15 cellular contexts compared by ENCODE assay signal in the genomic region with DNA sequence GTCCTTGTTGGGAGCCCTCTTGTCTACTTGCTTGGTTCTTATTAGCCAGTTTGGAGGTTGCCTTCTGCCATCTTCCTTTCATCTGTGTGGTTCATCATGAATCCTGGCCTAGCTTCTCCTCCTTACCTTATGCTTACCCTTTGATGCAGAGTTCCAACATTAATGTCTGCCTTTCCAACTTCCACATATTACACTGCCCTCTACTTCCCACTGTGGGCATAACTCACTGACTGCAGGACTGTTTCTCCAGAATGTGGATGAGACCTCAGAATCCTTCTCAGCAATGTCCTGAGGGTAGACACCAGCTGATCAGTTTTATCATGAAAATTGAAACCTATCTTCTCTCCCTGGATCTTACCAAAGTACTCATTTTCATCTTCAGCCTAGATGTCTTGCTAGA.
DNase-seq lines count a peak whose midpoint lies in the region; ATAC-seq and TF ChIP-seq lines count a peak whose summit lies in the region.
"Had no signal": no experiment of that assay in that cellular context is flagged by ENCODE, and none has a peak within 500 bp of the region (broad histone marks: within the 10 kb centered on the region; RNA-seq: fewer than 3 reads in every experiment).

No MANE protein-coding gene starts in this region.

- H3K9me3 Mint-ChIP-seq in endodermal cell, result no peaks in the 10 kb centered on the region
- H3K9me3 Mint-ChIP-seq: activated CD4-positive, alpha-beta T cell treated with anti-CD3 and anti-CD28 coated beads, Interleukin-2, amount 10 ng/mL, durations not matched to agents 7 days and 5 days had no signal

- H3K36me3 ChIP-seq in endodermal cell (ENCODE audit: control insufficient read depth, insufficient read depth, low read length) (no peaks in the 10 kb centered on the region), lower lobe of right lung (no peaks in the 10 kb centered on the region), esophagus squamous epithelium (no peaks in the 10 kb centered on the region)

- no peak overlapping the region for H3K4me3 ChIP-seq in endodermal cell (ENCODE audit: low read length)
- H3K4me3 ChIP-seq in lower lobe of right lung, result no peak overlapping the region
- H3K4me3 ChIP-seq in esophagus squamous epithelium, result no peak overlapping the region

- ATAC-seq in lower lobe of right lung, result no peak

- H3K27me3 ChIP-seq in endodermal cell (ENCODE audit: control insufficient read depth, insufficient read depth, low read length, poor library complexity, severe bottlenecking), result no peaks in the 10 kb centered on the region
- H3K27me3 ChIP-seq in lower lobe of right lung (ENCODE audit: low read depth), result no peaks in the 10 kb centered on the region
- H3K27me3 ChIP-seq in esophagus squamous epithelium, result no peaks in the 10 kb centered on the region

- peaks cover 10% of the 10 kb centered on the region for H3K4me1 Mint-ChIP-seq in endodermal cell
- H3K4me1 Mint-ChIP-seq: activated CD4-positive, alpha-beta T cell treated with anti-CD3 and anti-CD28 coated beads, Interleukin-2, amount 10 ng/mL, durations not matched to agents 7 days and 5 days had no signal

- no peaks in the 10 kb centered on the region for H3K4me1 ChIP-seq in endodermal cell (ENCODE audit: control insufficient read depth, insufficient read depth, low read length)
- peaks cover 6% of the 10 kb centered on the region for H3K4me1 ChIP-seq in lower lobe of right lung
- no peaks in the 10 kb centered on the region for H3K4me1 ChIP-seq in esophagus squamous epithelium

- no peak overlapping the region for H3K9ac ChIP-seq in endodermal cell (ENCODE audit: extremely low read depth, low read length, poor library complexity, severe bottlenecking)

- no peak overlapping the region for H3K4me3 Mint-ChIP-seq in endodermal cell
- H3K4me3 Mint-ChIP-seq: activated CD4-positive, alpha-beta T cell treated with anti-CD3 and anti-CD28 coated beads, Interleukin-2, amount 10 ng/mL, durations not matched to agents 7 days and 5 days had no signal

- in situ Hi-C loops in GM13977 (cut with MboI; ENCODE audit: low pct_unique_long_range_greater_than_20kb, low sequenced_read_pairs, unreplicated experiment), result no loop called here

- no peak overlapping the region for H3K27ac Mint-ChIP-seq in endodermal cell
- H3K27ac Mint-ChIP-seq: activated CD4-positive, alpha-beta T cell treated with anti-CD3 and anti-CD28 coated beads, Interleukin-2, amount 10 ng/mL, durations not matched to agents 7 days and 5 days had no signal

- intact Hi-C loops in lower lobe of right lung (cut with DNase I) (no loop called here), esophagus squamous epithelium (cut with DNase I) (no loop called here)

- H3K27me3 Mint-ChIP-seq in endodermal cell (ENCODE audit: insufficient read depth), result no peaks in the 10 kb centered on the region
- H3K27me3 Mint-ChIP-seq: activated CD4-positive, alpha-beta T cell treated with anti-CD3 and anti-CD28 coated beads, Interleukin-2, amount 10 ng/mL, durations not matched to agents 7 days and 5 days had no signal

- H3K27ac ChIP-seq in endodermal cell (ENCODE audit: low read depth, low read length) (no peak overlapping the region), lower lobe of right lung (no peak overlapping the region), esophagus squamous epithelium (no peak overlapping the region)

- DNase-seq in AG20443 (ENCODE audit: low spot score) (peak; percentile 27), M059J (ENCODE audit: low read depth) (peak; percentile 22), endodermal cell (peak; percentile 10), lower lobe of right lung (no peak), esophagus squamous epithelium (lab: John Stamatoyannopoulos, UW) (no peak), GOT3 (lab: John Stamatoyannopoulos, UW) (no peak), GM13977 (ENCODE audit: low spot score) (no peak)
- no peak for DNase-seq in activated CD8-positive, alpha-beta memory T cell treated with anti-CD3 and anti-CD28 coated beads, Interleukin-2, amount 50 U/mL, for 48 hours
- DNase-seq: activated CD4-positive, alpha-beta T cell treated with anti-CD3 and anti-CD28 coated beads, Interleukin-2, amount 10 ng/mL, durations not matched to agents 7 days and 5 days; activated gamma-delta T cell treated with Interleukin-2 at 50 U/mL for 16 hours; dermis blood vessel endothelial cell; glutamatergic neuron; mesendoderm; NCI-H1092 treated with DMSO at 0.1 percent for 48 hours; NK-92 treated with Interleukin-12 subunit alpha and Interleukin-12 subunit beta, amount 100 ng/mL, for 24 hours had no signal

- H3K36me3 Mint-ChIP-seq in endodermal cell (ENCODE audit: low read depth), result no peaks in the 10 kb centered on the region

- H3K9me3 ChIP-seq in endodermal cell (ENCODE audit: control insufficient read depth, low read length), result no peaks in the 10 kb centered on the region
- H3K9me3 ChIP-seq in lower lobe of right lung, result no peaks in the 10 kb centered on the region
- H3K9me3 ChIP-seq in esophagus squamous epithelium, result no peaks in the 10 kb centered on the region

- no peak for TF ChIP-seq POLR2A in esophagus squamous epithelium (IDR thresholded peaks at IDR 0.05)

- TF ChIP-seq CTCF in endodermal cell (conservative IDR thresholded peaks at IDR 0.05) (peak; percentile 28), lower lobe of right lung (IDR thresholded peaks at IDR 0.05) (peak; percentile 23), esophagus squamous epithelium (IDR thresholded peaks at IDR 0.05) (peak in 3 of 6 experiments; percentile 25 to 36 (median 27)), GM13977 (IDR thresholded peaks at IDR 0.05; ENCODE audit: extremely low read depth, insufficient read depth, missing control alignments) (no peak)

Comparison
In these comparisons a context has a peak if more than half of its experiments do, and no peak if none do; other contexts are left out.
1. DNase-seq: peak in AG20443 (single experiment), M059J (single experiment) and endodermal cell (single experiment); none in lower lobe of right lung (single experiment), esophagus squamous epithelium (single experiment), activated CD8-positive, alpha-beta memory T cell treated with anti-CD3 and anti-CD28 coated beads, Interleukin-2, amount 50 U/mL, for 48 hours (single experiment), GOT3 (single experiment) and GM13977 (single experiment).